ENCODE assay signal across 25 cellular contexts in genomic region chr10:51788270-51788669, GRCh38.
"Had no signal": no experiment of that assay in that cellular context is flagged by ENCODE, and none has a peak within 500 bp of the region (broad histone marks: within the 10 kb centered on the region; RNA-seq: fewer than 3 reads in every experiment).

No MANE protein-coding gene starts in this region.

- H3K4me3 Mint-ChIP-seq: dendritic cell treated with granulocyte-macrophage colony-stimulating factor and Interleukin-4, amounts not matched to agents 40 ng/mL and 50 ng/mL, for 4 days; effector memory CD8-positive, alpha-beta T cell; endodermal cell had no signal

- H3K27ac Mint-ChIP-seq: dendritic cell treated with granulocyte-macrophage colony-stimulating factor and Interleukin-4, amounts not matched to agents 40 ng/mL and 50 ng/mL, for 4 days; effector memory CD8-positive, alpha-beta T cell; endodermal cell had no signal

- H3K36me3 ChIP-seq: colonic mucosa, esophagus muscularis mucosa, esophagus squamous epithelium, gastrocnemius medialis, gastroesophageal sphincter, heart left ventricle, heart right ventricle had no signal

- H3K4me3 ChIP-seq: colonic mucosa, coronary artery, dorsolateral prefrontal cortex, esophagus muscularis mucosa, esophagus squamous epithelium, gastrocnemius medialis, gastroesophageal sphincter, heart left ventricle, heart right ventricle had no signal

- H3K9me3 ChIP-seq: colonic mucosa, esophagus squamous epithelium, gastrocnemius medialis had no signal

- DNase-seq: colonic mucosa; cortex of kidney; dermis blood vessel endothelial cell; dorsolateral prefrontal cortex; effector CD4-positive, alpha-beta T cell; effector CD8-positive, alpha-beta T cell; effector memory CD4-positive, alpha-beta T cell; effector memory CD8-positive, alpha-beta T cell; endodermal cell; erythroblast; esophagus squamous epithelium; foreskin fibroblast; foreskin keratinocyte; foreskin melanocyte; gastrocnemius medialis; glutamatergic neuron; head of caudate nucleus; heart left ventricle; heart right ventricle had no signal

- H3K27me3 ChIP-seq: colonic mucosa, dorsolateral prefrontal cortex, esophagus muscularis mucosa, esophagus squamous epithelium, foreskin keratinocyte, gastrocnemius medialis, gastroesophageal sphincter, heart left ventricle, heart right ventricle had no signal

- H3K4me1 Mint-ChIP-seq: endodermal cell had no signal

- H3K27ac ChIP-seq: colonic mucosa, coronary artery, epithelial cell of prostate, esophagus muscularis mucosa, esophagus squamous epithelium, foreskin keratinocyte, gastrocnemius medialis, gastroesophageal sphincter, heart left ventricle, heart right ventricle had no signal

- H3K4me1 ChIP-seq: colonic mucosa, foreskin keratinocyte, heart right ventricle had no signal

- H3K27me3 Mint-ChIP-seq: dendritic cell treated with granulocyte-macrophage colony-stimulating factor and Interleukin-4, amounts not matched to agents 40 ng/mL and 50 ng/mL, for 4 days; effector memory CD8-positive, alpha-beta T cell had no signal

- ATAC-seq: effector memory CD8-positive, alpha-beta T cell; esophagus mucosa; foreskin keratinocyte; gastrocnemius medialis; gastroesophageal sphincter; heart left ventricle; heart right ventricle had no signal
